Comparison of ENCODE assay signal across 8 cellular contexts in genomic region chr1:112716133-112716720, GRCh38. TPM values are rescaled to one million over a fixed set of nuclear protein-coding genes. Genes with fewer than 3 reads are reported as not detected.
A peak's percentile ranks its signal among the peaks of the same experiment; 100 is the strongest.
DNase-seq lines count a peak whose midpoint lies in the region; ATAC-seq and TF ChIP-seq lines count a peak whose summit lies in the region.

No MANE protein-coding gene starts in this region.

- H3K27me3 Mint-ChIP-seq in chondrocyte (ENCODE audit: low read depth) = peaks cover 3% of the 10 kb centered on the region

- peak; percentile 27 for ATAC-seq in HG03095 (IDR thresholded peaks at IDR 0.05; ENCODE audit: unreplicated experiment)
- no peak for ATAC-seq in HG03135 (IDR thresholded peaks at IDR 0.05; ENCODE audit: unreplicated experiment)

- H3K9me3 Mint-ChIP-seq in chondrocyte (ENCODE audit: low read depth) = no peaks in the 10 kb centered on the region

- TF ChIP-seq CTCF in chondrocyte (IDR thresholded peaks at IDR 0.05) = peak; percentile 96

- peak overlapping the region; percentile 85 for H3K27ac Mint-ChIP-seq in chondrocyte (ENCODE audit: unreplicated experiment)

- H3K4me3 Mint-ChIP-seq in chondrocyte (ENCODE audit: unreplicated experiment) = peak overlapping the region; percentile 81

- no peaks in the 10 kb centered on the region for H3K36me3 Mint-ChIP-seq in chondrocyte (ENCODE audit: low read depth)

- DNase-seq in GM04504 (ENCODE audit: low read depth) = peak; percentile 73
- peak; percentile 77 for DNase-seq in NCI-H345 treated with DMSO at 0.1 percent for 48 hours (lab: John Stamatoyannopoulos, UW; ENCODE audit: unreplicated experiment)
- peak; percentile 65 for DNase-seq in activated CD4-positive, alpha-beta T cell treated with anti-CD3 and anti-CD28 coated beads for 1 hour
- no peak for DNase-seq in chondrocyte (ENCODE audit: low spot score)
- peak; percentile 91 for DNase-seq in kidney tubule cell (ENCODE audit: low spot score)
- peak; percentile 87 for DNase-seq in stimulated activated CD4-positive, alpha-beta T cell treated with anti-CD3 and anti-CD28 coated beads, Interleukin-15, amount 100 ng/mL, for 24 hours

- peaks cover 20% of the 10 kb centered on the region for H3K4me1 Mint-ChIP-seq in chondrocyte (ENCODE audit: low read depth)

RNA-seq across cellular contexts. Expression of gene PPM1J, which starts 1.1 kb away (rescaled TPM):
- 0.59 to 0.87 TPM (median 0.85 TPM) in 3 replicates for total RNA-seq in chondrocyte

RNA-seq across cellular contexts. Expression of gene RHOC, which starts 9.3 kb away (rescaled TPM):
- 303 to 446 TPM (median 444 TPM) in 3 replicates for total RNA-seq in chondrocyte

RNA-seq across cellular contexts. Expression of gene MOV10, which starts 41.8 kb away (rescaled TPM):
- 40.8 to 59.6 TPM (median 45.9 TPM) in 3 replicates for total RNA-seq in chondrocyte
